10 cellular contexts compared by ENCODE assay signal in genomic region chr7:41693150-41693997, GRCh38. TPM values are rescaled to one million over a fixed set of nuclear protein-coding genes. Genes with fewer than 3 reads are reported as not detected.
DNase-seq lines count a peak whose midpoint lies in the region; ATAC-seq and TF ChIP-seq lines count a peak whose summit lies in the region.
"Had no signal": no experiment of that assay in that cellular context is flagged by ENCODE, and none has a peak within 500 bp of the region (broad histone marks: within the 10 kb centered on the region; RNA-seq: fewer than 3 reads in every experiment).

No MANE protein-coding gene starts in this region.

- TF ChIP-seq POLR2A in transverse colon (IDR thresholded peaks at IDR 0.05): no peak

- TF ChIP-seq EP300 in transverse colon (IDR thresholded peaks at IDR 0.05; ENCODE audit: low read depth): no peak

- H3K4me3 ChIP-seq in adipocyte (ENCODE audit: low read length) (no peak overlapping the region), transverse colon (no peak overlapping the region)
- H3K4me3 ChIP-seq: A549 had no signal

- WGBS in transverse colon (ENCODE audit: low coverage in 1 of 2), 2 donors: 55 to 71% methylated on average over 7 to 10 of the region's 10 CpGs

- no peaks in the 10 kb centered on the region for H3K27me3 ChIP-seq in adipocyte (replicated peaks; ENCODE audit: control insufficient read depth, insufficient read depth, low read length)
- peaks cover 16% of the 10 kb centered on the region for H3K27me3 ChIP-seq in transverse colon

- H3K36me3 ChIP-seq in adipocyte (ENCODE audit: control insufficient read depth, insufficient read depth, low read length, severe bottlenecking): peaks cover 5% of the 10 kb centered on the region
- H3K36me3 ChIP-seq in transverse colon: no peaks in the 10 kb centered on the region

- H3K9me3 ChIP-seq in adipocyte (ENCODE audit: control insufficient read depth, low read length) (no peaks in the 10 kb centered on the region), transverse colon (no peaks in the 10 kb centered on the region)
- H3K9me3 ChIP-seq: A549 had no signal

- no peak overlapping the region for H3K9ac ChIP-seq in adipocyte (ENCODE audit: low read length)

- H3K27me3 Mint-ChIP-seq in naive thymus-derived CD8-positive, alpha-beta T cell: peaks cover 21 to 40% (median 34%) of the 10 kb centered on the region in 5 donors

- H3K4me1 ChIP-seq in adipocyte (ENCODE audit: control insufficient read depth, insufficient read depth, low read length) (peaks cover 35% of the 10 kb centered on the region), transverse colon (peaks cover 0 to 9% (median 0%) of the 10 kb centered on the region in 4 donors)
- H3K4me1 ChIP-seq: A549 had no signal

- H3K36me3 Mint-ChIP-seq in naive thymus-derived CD8-positive, alpha-beta T cell: no peaks in the 10 kb centered on the region

- intact Hi-C loops in left cardiac atrium (cut with DNase I): no loop called here
- intact Hi-C loops in transverse colon (cut with DNase I; ENCODE audit: low total_unique reads): no loop called here

- H3K27ac Mint-ChIP-seq in naive thymus-derived CD8-positive, alpha-beta T cell: no peak overlapping the region

- H3K4me3 Mint-ChIP-seq in naive thymus-derived CD8-positive, alpha-beta T cell: no peak overlapping the region

- POLR2A ChIA-PET in naive thymus-derived CD8-positive, alpha-beta T cell (lab: Charles Lee): no interaction called here

- peak; percentile 35 to 55 for ATAC-seq in left cardiac atrium
- no peak for ATAC-seq in HG03175 (IDR thresholded peaks at IDR 0.05; ENCODE audit: unreplicated experiment)
- no peak for ATAC-seq in naive thymus-derived CD8-positive, alpha-beta T cell
- ATAC-seq: A549 had no signal

- peak in 3 of 5 experiments; percentile 6 to 29 (median 12) for TF ChIP-seq CTCF in transverse colon (IDR thresholded peaks at IDR 0.05)

- no peak overlapping the region for H3K27ac ChIP-seq in transverse colon
- H3K27ac ChIP-seq: A549 had no signal

- DNase-seq in NCI-H82 (lab: John Stamatoyannopoulos, UW) (peak; percentile 68), NCI-H82 treated with DMSO at 0.1 percent for 48 hours (lab: John Stamatoyannopoulos, UW; ENCODE audit: unreplicated experiment) (no peak), adipocyte (ENCODE audit: low read depth) (peak; percentile 70), left cardiac atrium (peak; percentile 28), transverse colon (no peak), NCI-H345 (lab: John Stamatoyannopoulos, UW) (no peak)
- DNase-seq in naive thymus-derived CD8-positive, alpha-beta T cell: no peak

- no peaks in the 10 kb centered on the region for H3K4me1 Mint-ChIP-seq in naive thymus-derived CD8-positive, alpha-beta T cell

- in situ Hi-C loops in transverse colon (cut with MboI; ENCODE audit: low pct_ligation_motif_present in 1 of 4, low pct_unique_long_range_greater_than_20kb in 1 of 4, low sequenced_read_pairs in 3 of 4): loop anchor here in 1 of 4 donors (10.0 kb wide), 1 partner anchor 1369 kb away; no protein-coding TSS in a partner anchor

- H3K9me3 Mint-ChIP-seq in naive thymus-derived CD8-positive, alpha-beta T cell: no peaks in the 10 kb centered on the region

RNA-seq across cellular contexts. Expression of gene INHBA, which starts 9.5 kb away (rescaled TPM):
- total RNA-seq in left cardiac atrium (10 to 100 TPM in 1 of 2 donors, 1 to 10 TPM in 1; 1.5 to 15.4 TPM), transverse colon (1 to 10 TPM in 1 of 4 donors, under 1 TPM in 2, not detected in 1; 0.14 to 1.1 (median 1.00) TPM)
- total RNA-seq in naive thymus-derived CD8-positive, alpha-beta T cell: not detected
- not detected for polyA plus RNA-seq in naive thymus-derived CD8-positive, alpha-beta T cell
- total RNA-seq: OCI-LY7 had no signal

Comparison
In these comparisons a context has a peak if more than half of its experiments do, and no peak if none do; other contexts are left out.
1. DNase-seq: peak in NCI-H82 (single experiment), adipocyte (single experiment) and left cardiac atrium (single experiment); none in NCI-H82 treated with DMSO at 0.1 percent for 48 hours (single experiment), transverse colon (single experiment), NCI-H345 (single experiment) and naive thymus-derived CD8-positive, alpha-beta T cell (0 of 10).
2. ATAC-seq: peak in left cardiac atrium (2 of 2); none in HG03175 (single experiment) and naive thymus-derived CD8-positive, alpha-beta T cell (0 of 2).